In the genomic region with DNA sequence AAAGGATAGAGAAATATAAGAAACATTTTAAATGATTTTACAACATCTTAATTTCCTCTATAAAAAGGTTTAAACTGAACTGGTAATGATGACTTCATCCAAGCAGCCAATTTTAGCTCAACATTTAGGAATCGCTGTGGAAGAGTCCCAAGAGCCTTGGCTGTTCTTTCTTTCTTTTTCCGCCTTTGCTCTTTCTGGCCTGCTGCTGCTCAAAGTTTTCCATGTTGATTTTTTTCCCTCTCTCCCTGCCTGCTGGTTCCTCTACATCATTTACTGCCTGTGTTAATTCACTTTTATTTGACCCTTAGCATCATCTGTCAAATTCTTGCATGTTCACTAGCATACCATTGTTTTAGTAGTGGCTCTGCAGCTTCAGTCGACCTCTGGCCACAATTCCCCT, we compare ENCODE assay signal across 30 cellular contexts.
DNase-seq lines count a peak whose midpoint lies in the region; ATAC-seq and TF ChIP-seq lines count a peak whose summit lies in the region.
"Had no signal": no experiment of that assay in that cellular context is flagged by ENCODE, and none has a peak within 500 bp of the region (broad histone marks: within the 10 kb centered on the region; RNA-seq: fewer than 3 reads in every experiment).

No MANE protein-coding gene starts in this region.

- no peak for TF ChIP-seq EP300 in gastroesophageal sphincter (IDR thresholded peaks at IDR 0.05)

- no peak overlapping the region for H3K4me3 Mint-ChIP-seq in nephron progenitor cell
- H3K4me3 Mint-ChIP-seq: activated CD8-positive, alpha-beta memory T cell treated with anti-CD3 and anti-CD28 coated beads, Interleukin-2, amount 10 ng/mL, durations not matched to agents 7 days and 5 days; activated naive CD8-positive, alpha-beta T cell treated with anti-CD3 and anti-CD28 coated beads, Interleukin-2, amount 10 ng/mL, durations not matched to agents 7 days and 5 days; activated T-cell treated with anti-CD3 and anti-CD28 coated beads, Interleukin-2, amount 50 U/mL, for 4 hours; CD8-positive, alpha-beta T cell; natural killer cell; T-helper 17 cell had no signal

- H3K9me3 Mint-ChIP-seq in nephron progenitor cell, result peaks cover 15% of the 10 kb centered on the region
- H3K9me3 Mint-ChIP-seq: activated naive CD8-positive, alpha-beta T cell treated with anti-CD3 and anti-CD28 coated beads, Interleukin-2, amount 10 ng/mL, durations not matched to agents 7 days and 5 days; natural killer cell had no signal

- ATAC-seq in gastroesophageal sphincter (no peak), left lung (no peak), GM21515 (IDR thresholded peaks at IDR 0.05; ENCODE audit: unreplicated experiment) (no peak)
- ATAC-seq: activated CD8-positive, alpha-beta memory T cell treated with anti-CD3 and anti-CD28 coated beads, Interleukin-2, amount 10 ng/mL, durations not matched to agents 7 days and 5 days; activated T-cell treated with anti-CD3 and anti-CD28 coated beads, Interleukin-2, amount 50 U/mL, for 4 hours; CD8-positive, alpha-beta T cell; esophagus mucosa; natural killer cell; T-helper 17 cell had no signal

- peak overlapping the region; percentile 4 for H3K27ac Mint-ChIP-seq in nephron progenitor cell
- H3K27ac Mint-ChIP-seq: activated CD8-positive, alpha-beta memory T cell treated with anti-CD3 and anti-CD28 coated beads, Interleukin-2, amount 10 ng/mL, durations not matched to agents 7 days and 5 days; activated naive CD8-positive, alpha-beta T cell treated with anti-CD3 and anti-CD28 coated beads, Interleukin-2, amount 10 ng/mL, durations not matched to agents 7 days and 5 days; CD8-positive, alpha-beta T cell; natural killer cell; T-helper 17 cell had no signal

- peaks cover 18% of the 10 kb centered on the region for H3K27me3 Mint-ChIP-seq in nephron progenitor cell (ENCODE audit: low read depth, poor library complexity)

- H3K9me3 ChIP-seq in ascending aorta, result no peaks in the 10 kb centered on the region
- peaks cover 0 to 14% (median 0%) of the 10 kb centered on the region in 3 donors for H3K9me3 ChIP-seq in gastroesophageal sphincter
- H3K9me3 ChIP-seq in left lung, result peaks cover 0 to 6% of the 10 kb centered on the region in 2 donors
- H3K9me3 ChIP-seq in effector memory CD4-positive, alpha-beta T cell (ENCODE audit: control insufficient read depth, low read length), result no peaks in the 10 kb centered on the region
- H3K9me3 ChIP-seq: BE2C, ovary had no signal

- WGBS in gastroesophageal sphincter (ENCODE audit: low coverage in 1 of 2), 2 donors, result 28 to 47% methylated on average over 3 of the region's 3 CpGs

- intact Hi-C loops in ascending aorta (cut with DNase I) (no loop called here), left lung (cut with DNase I) (no loop called here)

- TF ChIP-seq POLR2A in gastroesophageal sphincter (IDR thresholded peaks at IDR 0.05), result no peak

- TF ChIP-seq CTCF in ascending aorta (IDR thresholded peaks at IDR 0.05) (no peak), gastroesophageal sphincter (IDR thresholded peaks at IDR 0.05) (no peak), nephron progenitor cell (IDR thresholded peaks at IDR 0.05) (no peak), left lung (IDR thresholded peaks at IDR 0.05) (no peak)

- DNase-seq in ascending aorta (ENCODE audit: low spot score in 2 of 2) (no peak), nephron progenitor cell (no peak), stromal cell of bone marrow (ENCODE audit: low read depth) (peak; percentile 55), left lung (no peak)
- no peak for DNase-seq in effector memory CD4-positive, alpha-beta T cell
- DNase-seq in activated CD8-positive, alpha-beta memory T cell treated with anti-CD3 and anti-CD28 coated beads for 24 hours, result no peak
- DNase-seq: ACHN; activated CD4-positive, CD25-positive, alpha-beta regulatory T cell; activated CD8-positive, alpha-beta memory T cell treated with anti-CD3 and anti-CD28 coated beads, Interleukin-2, amount 10 ng/mL, durations not matched to agents 7 days and 5 days; activated gamma-delta T cell treated with Interleukin-2 at 50 U/mL for 16 hours; activated naive CD8-positive, alpha-beta T cell treated with anti-CD3 and anti-CD28 coated beads, Interleukin-2, amount 10 ng/mL, durations not matched to agents 7 days and 5 days; activated T-cell treated with anti-CD3 and anti-CD28 coated beads, Interleukin-2, amount 50 U/mL, for 4 hours; BE2C; CD8-positive, alpha-beta T cell; central memory CD4-positive, alpha-beta T cell; cortex of kidney; KG1; natural killer cell; NCI-H1092 treated with DMSO at 0.1 percent for 48 hours; NCI-H187 treated with DMSO at 0.1 percent for 48 hours; NCI-H2171; right cardiac atrium; stimulated activated CD4-positive, alpha-beta T cell treated with anti-CD3 and anti-CD28 coated beads, Interleukin-12 subunit alpha, Interleukin-12 subunit beta, amount 100 ng/mL, for 4 hours; stimulated activated CD4-positive, alpha-beta T cell treated with anti-CD3 and anti-CD28 coated beads, Interleukin-2, amount 100 ng/mL, for 48 hours; T-helper 17 cell; trophoblast cell had no signal

- H3K4me3 ChIP-seq in ascending aorta (no peak overlapping the region), gastroesophageal sphincter (no peak overlapping the region), left lung (no peak overlapping the region)
- H3K4me3 ChIP-seq in effector memory CD4-positive, alpha-beta T cell (ENCODE audit: insufficient read depth, low read depth, low read length, poor library complexity, severe bottlenecking), result no peak overlapping the region
- H3K4me3 ChIP-seq: ovary had no signal

- H3K4me1 ChIP-seq in ascending aorta (no peaks in the 10 kb centered on the region), gastroesophageal sphincter (no peaks in the 10 kb centered on the region), left lung (no peaks in the 10 kb centered on the region)
- no peaks in the 10 kb centered on the region for H3K4me1 ChIP-seq in effector memory CD4-positive, alpha-beta T cell (ENCODE audit: control insufficient read depth, insufficient read depth, low read length, poor library complexity, severe bottlenecking)
- H3K4me1 ChIP-seq: BE2C had no signal

- no peaks in the 10 kb centered on the region for H3K36me3 ChIP-seq in ascending aorta
- H3K36me3 ChIP-seq in gastroesophageal sphincter, result no peaks in the 10 kb centered on the region
- no peaks in the 10 kb centered on the region for H3K36me3 ChIP-seq in left lung
- H3K36me3 ChIP-seq in effector memory CD4-positive, alpha-beta T cell (ENCODE audit: control insufficient read depth, insufficient read depth, low read length), result no peaks in the 10 kb centered on the region
- H3K36me3 ChIP-seq: BE2C, ovary had no signal

- H3K27me3 ChIP-seq in ascending aorta, result no peaks in the 10 kb centered on the region
- peaks cover 8% of the 10 kb centered on the region for H3K27me3 ChIP-seq in gastroesophageal sphincter
- peaks cover 0 to 8% of the 10 kb centered on the region in 2 donors for H3K27me3 ChIP-seq in left lung
- no peaks in the 10 kb centered on the region for H3K27me3 ChIP-seq in effector memory CD4-positive, alpha-beta T cell (replicated peaks; ENCODE audit: control insufficient read depth, insufficient read depth, low read length, poor library complexity, severe bottlenecking)
- H3K27me3 ChIP-seq: ovary had no signal

- peaks cover 26% of the 10 kb centered on the region for H3K4me1 Mint-ChIP-seq in nephron progenitor cell
- H3K4me1 Mint-ChIP-seq: activated CD8-positive, alpha-beta memory T cell treated with anti-CD3 and anti-CD28 coated beads, Interleukin-2, amount 10 ng/mL, durations not matched to agents 7 days and 5 days; activated naive CD8-positive, alpha-beta T cell treated with anti-CD3 and anti-CD28 coated beads, Interleukin-2, amount 10 ng/mL, durations not matched to agents 7 days and 5 days; natural killer cell had no signal

- H3K27ac ChIP-seq in ascending aorta (peak overlapping the region; percentile 33), gastroesophageal sphincter (peak overlapping the region in 3 of 4 donors; percentile 7 to 36 (median 21)), left lung (no peak overlapping the region)
- H3K27ac ChIP-seq in effector memory CD4-positive, alpha-beta T cell (ENCODE audit: insufficient read depth, low read length, poor library complexity, severe bottlenecking), result no peak overlapping the region

- H3K36me3 Mint-ChIP-seq in nephron progenitor cell (ENCODE audit: low read depth), result no peaks in the 10 kb centered on the region
- H3K36me3 Mint-ChIP-seq: activated CD8-positive, alpha-beta memory T cell treated with anti-CD3 and anti-CD28 coated beads, Interleukin-2, amount 10 ng/mL, durations not matched to agents 7 days and 5 days; activated naive CD8-positive, alpha-beta T cell treated with anti-CD3 and anti-CD28 coated beads, Interleukin-2, amount 10 ng/mL, durations not matched to agents 7 days and 5 days; CD8-positive, alpha-beta T cell; natural killer cell had no signal

Comparison
In these comparisons a context has a peak if more than half of its experiments do, and no peak if none do; other contexts are left out.
1. H3K27ac ChIP-seq: peak in ascending aorta (2 of 2) and gastroesophageal sphincter (3 of 4); none in left lung (0 of 2) and effector memory CD4-positive, alpha-beta T cell (single experiment).